In the genomic region with DNA sequence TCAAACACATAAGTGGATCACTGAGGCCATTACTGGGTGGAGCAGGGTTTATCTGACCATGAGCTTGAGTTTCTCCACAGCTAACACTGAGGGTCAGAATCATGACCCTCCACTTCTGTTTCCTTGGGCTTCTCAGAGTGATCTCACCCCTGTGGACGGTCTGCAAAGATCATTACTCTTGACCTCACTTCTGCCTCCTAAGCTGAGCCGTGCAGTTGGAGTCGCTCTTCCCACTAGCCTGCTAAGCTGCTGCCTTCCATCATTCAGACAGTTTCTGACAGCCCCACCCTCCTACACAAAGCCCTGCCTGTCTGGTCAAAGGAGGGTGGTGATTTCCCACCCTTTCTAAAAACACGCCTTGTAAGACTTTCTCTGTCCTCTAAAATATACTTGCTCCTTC, we compare ENCODE assay signal across 1 cellular context.
TF ChIP-seq lines count a peak whose summit lies in the region.

No MANE protein-coding gene starts in this region.

TF ChIP-seq in GM12878, 131 proteins besides CTCF, POLR2A, EP300 and RAD21:
- TF ChIP-seq PAX5 (IDR thresholded peaks at IDR 0.05; ENCODE audit: borderline replicate concordance, low read depth, low read length), result no peak
- TF ChIP-seq, protein P1, sequence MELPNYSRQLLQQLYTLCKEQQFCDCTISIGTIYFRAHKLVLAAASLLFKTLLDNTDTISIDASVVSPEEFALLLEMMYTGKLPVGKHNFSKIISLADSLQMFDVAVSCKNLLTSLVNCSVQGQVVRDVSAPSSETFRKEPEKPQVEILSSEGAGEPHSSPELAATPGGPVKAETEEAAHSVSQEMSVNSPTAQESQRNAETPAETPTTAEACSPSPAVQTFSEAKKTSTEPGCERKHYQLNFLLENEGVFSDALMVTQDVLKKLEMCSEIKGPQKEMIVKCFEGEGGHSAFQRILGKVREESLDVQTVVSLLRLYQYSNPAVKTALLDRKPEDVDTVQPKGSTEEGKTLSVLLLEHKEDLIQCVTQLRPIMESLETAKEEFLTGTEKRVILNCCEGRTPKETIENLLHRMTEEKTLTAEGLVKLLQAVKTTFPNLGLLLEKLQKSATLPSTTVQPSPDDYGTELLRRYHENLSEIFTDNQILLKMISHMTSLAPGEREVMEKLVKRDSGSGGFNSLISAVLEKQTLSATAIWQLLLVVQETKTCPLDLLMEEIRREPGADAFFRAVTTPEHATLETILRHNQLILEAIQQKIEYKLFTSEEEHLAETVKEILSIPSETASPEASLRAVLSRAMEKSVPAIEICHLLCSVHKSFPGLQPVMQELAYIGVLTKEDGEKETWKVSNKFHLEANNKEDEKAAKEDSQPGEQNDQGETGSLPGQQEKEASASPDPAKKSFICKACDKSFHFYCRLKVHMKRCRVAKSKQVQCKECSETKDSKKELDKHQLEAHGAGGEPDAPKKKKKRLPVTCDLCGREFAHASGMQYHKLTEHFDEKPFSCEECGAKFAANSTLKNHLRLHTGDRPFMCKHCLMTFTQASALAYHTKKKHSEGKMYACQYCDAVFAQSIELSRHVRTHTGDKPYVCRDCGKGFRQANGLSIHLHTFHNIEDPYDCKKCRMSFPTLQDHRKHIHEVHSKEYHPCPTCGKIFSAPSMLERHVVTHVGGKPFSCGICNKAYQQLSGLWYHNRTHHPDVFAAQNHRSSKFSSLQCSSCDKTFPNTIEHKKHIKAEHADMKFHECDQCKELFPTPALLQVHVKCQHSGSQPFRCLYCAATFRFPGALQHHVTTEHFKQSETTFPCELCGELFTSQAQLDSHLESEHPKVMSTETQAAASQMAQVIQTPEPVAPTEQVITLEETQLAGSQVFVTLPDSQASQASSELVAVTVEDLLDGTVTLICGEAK (IDR thresholded peaks at IDR 0.05; ENCODE audit: borderline replicate concordance), result no peak
- no peak for TF ChIP-seq SUZ12 (IDR thresholded peaks at IDR 0.05; ENCODE audit: unreplicated experiment)
- no peak for TF ChIP-seq HCFC1 (IDR thresholded peaks at IDR 0.05; ENCODE audit: low read length)
